8 cellular contexts compared by ENCODE assay signal in the genomic region with DNA sequence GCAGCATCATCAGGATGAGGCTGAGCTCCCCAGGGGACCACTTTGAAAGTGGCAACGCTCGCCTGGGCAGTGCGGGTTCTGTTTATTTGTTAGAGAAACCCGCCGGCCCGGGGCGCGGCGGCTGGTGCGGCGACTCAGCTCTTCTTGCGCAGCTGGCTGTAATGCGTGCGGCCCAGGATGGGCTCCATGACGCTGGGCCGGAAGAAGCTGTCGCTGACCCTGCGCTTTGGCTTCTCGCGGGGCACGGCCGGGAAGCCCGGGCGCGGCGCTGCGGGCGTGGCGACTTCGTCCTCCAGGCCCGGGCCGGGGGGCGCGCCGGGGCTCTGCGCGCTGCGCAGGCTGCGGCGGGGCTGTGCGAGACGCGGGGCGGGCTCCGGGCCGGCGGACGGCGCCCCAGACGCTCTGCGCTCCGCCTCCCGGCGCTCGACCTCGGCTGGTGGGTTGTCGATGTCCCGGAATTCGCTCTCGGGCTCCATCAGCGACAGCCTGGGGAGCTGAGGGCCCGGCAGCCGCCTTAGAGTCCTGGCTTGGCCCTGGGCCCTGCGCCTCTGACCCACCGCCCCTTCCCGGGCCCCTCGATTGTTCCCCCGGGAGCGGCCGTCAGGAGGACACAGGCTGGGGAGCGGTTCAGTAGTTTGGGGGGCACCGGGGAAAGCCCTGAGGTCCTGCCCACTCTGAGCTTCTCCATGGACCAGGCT. TPM values are rescaled to one million over a fixed set of nuclear protein-coding genes. Genes with fewer than 3 reads are reported as not detected.
DNase-seq lines count a peak whose midpoint lies in the region; ATAC-seq, FAIRE-seq and TF ChIP-seq lines count a peak whose summit lies in the region.

No MANE protein-coding gene starts in this region.

- TF ChIP-seq EP300 in A549 (IDR thresholded peaks at IDR 0.05) (no peak), SK-N-SH (IDR thresholded peaks at IDR 0.05; ENCODE audit: borderline replicate concordance in 1 of 2, low read depth in 1 of 2, low read length in 1 of 2) (no peak)

- H3K9me2 ChIP-seq in SK-N-SH, result no peaks in the 10 kb centered on the region

- H3K36me3 ChIP-seq in SK-N-SH (replicated peaks in 1 of 2; ENCODE audit: control insufficient read depth in 1 of 2, insufficient read depth in 2 of 2, low read length in 1 of 2), result no peaks in the 10 kb centered on the region
- no peaks in the 10 kb centered on the region for H3K36me3 ChIP-seq in naive thymus-derived CD4-positive, alpha-beta T cell (ENCODE audit: control insufficient read depth in 2 of 3, insufficient read depth in 3 of 3, low read length in 3 of 3)

- H3K4me3 ChIP-seq in A549 (peak overlapping the region; percentile 50), SK-N-SH (ENCODE audit: low read depth in 2 of 2, low read length in 1 of 2) (peak overlapping the region in 1 of 2 experiments; percentile 37; a peak in 2 of 4 replicates), fibroblast of mammary gland (ENCODE audit: control insufficient read depth, low read depth, low read length) (peak overlapping the region; percentile 29)
- no peak overlapping the region for H3K4me3 ChIP-seq in naive thymus-derived CD4-positive, alpha-beta T cell (ENCODE audit: low read length)

- H3K27ac ChIP-seq in A549 (peak overlapping the region; percentile 74 to 89), SK-N-SH (ENCODE audit: low read depth in 2 of 2, low read length in 1 of 2) (no peak overlapping the region; a peak in 1 of 4 replicates)
- H3K27ac ChIP-seq in naive thymus-derived CD4-positive, alpha-beta T cell (ENCODE audit: low read depth, low read length), result no peak overlapping the region

- TF ChIP-seq CTCF in A549 (IDR thresholded peaks at IDR 0.05) (no peak), SK-N-SH (IDR thresholded peaks at IDR 0.05) (no peak), fibroblast of mammary gland (conservative IDR thresholded peaks at IDR 0.05; ENCODE audit: control insufficient read depth, insufficient read depth, low read depth, low read length) (no peak)

- no peaks in the 10 kb centered on the region for H4K20me1 ChIP-seq in SK-N-SH (ENCODE audit: insufficient read depth)

- H2AFZ ChIP-seq in SK-N-SH (ENCODE audit: low read depth), result peak overlapping the region; percentile 83; the same call in 1 of the 2 replicates

- peak; percentile 48 for TF ChIP-seq POLR2A in A549 (IDR thresholded peaks at IDR 0.05; ENCODE audit: low read length)

- POLR2A ChIA-PET in A549 (lab: Yijun Ruan, JAX), result interaction anchor here (0.5 to 1.4 kb wide), 3 partner anchors 9 to 133 kb away, joined by 3 to 4 read pairs (median 3); no protein-coding TSS in a partner anchor
- POLR2A ChIA-PET in SK-N-SH (lab: Yijun Ruan, JAX), result interaction anchor here (0.6 to 1.3 kb wide), 7 partner anchors 11 to 228 kb away, joined by 3 to 5 read pairs (median 3); partner anchors contain the start of gene AP3S2
- POLR2A ChIA-PET in naive thymus-derived CD4-positive, alpha-beta T cell (lab: Charles Lee), result no interaction called here

- H3K9me3 ChIP-seq in A549, result no peaks in the 10 kb centered on the region
- no peaks in the 10 kb centered on the region for H3K9me3 ChIP-seq in SK-N-SH
- H3K9me3 ChIP-seq in naive thymus-derived CD4-positive, alpha-beta T cell (ENCODE audit: control insufficient read depth in 2 of 3, low read length in 3 of 3), result no peaks in the 10 kb centered on the region

- H3K36me3 Mint-ChIP-seq in naive thymus-derived CD4-positive, alpha-beta T cell, result peaks cover 0 to 4% (median 0%) of the 10 kb centered on the region in 5 donors

- peak; percentile 50 to 71 for DNase-seq in A549 (ENCODE audit: low read depth in 1 of 2, low spot score in 1 of 2)
- peak; percentile 91 for DNase-seq in SK-N-SH
- DNase-seq in fibroblast of mammary gland (ENCODE audit: low read depth), result peak; percentile 57
- DNase-seq in naive thymus-derived CD4-positive, alpha-beta T cell, result peak in 1 of 9 donors; percentile 34
- no peak for DNase-seq in NAMALWA (ENCODE audit: low spot score)
- no peak for DNase-seq in SHP77 treated with DMSO at 0.1 percent for 48 hours (lab: John Stamatoyannopoulos, UW)
- no peak for DNase-seq in NCI-H1105 treated with DMSO at 0.1 percent for 48 hours (lab: John Stamatoyannopoulos, UW)

- H3K4me2 ChIP-seq in A549 (peak overlapping the region; percentile 71), SK-N-SH (no peak overlapping the region)

- no peaks in the 10 kb centered on the region for H3K27me3 ChIP-seq in SK-N-SH (ENCODE audit: insufficient read depth)
- no peaks in the 10 kb centered on the region for H3K27me3 ChIP-seq in naive thymus-derived CD4-positive, alpha-beta T cell (ENCODE audit: control insufficient read depth in 2 of 2, insufficient read depth in 2 of 2, low read length in 2 of 2)

- no peaks in the 10 kb centered on the region for H3K9me3 Mint-ChIP-seq in naive thymus-derived CD4-positive, alpha-beta T cell

- TF ChIP-seq RAD21 in A549 (conservative IDR thresholded peaks at IDR 0.05 in 1 of 2, IDR thresholded peaks at IDR 0.05 in 1 of 2) (no peak), SK-N-SH (IDR thresholded peaks at IDR 0.05; ENCODE audit: low read length) (no peak)

- H3K9ac ChIP-seq in SK-N-SH, result no peak overlapping the region

- peaks cover 22% of the 10 kb centered on the region for H3F3A ChIP-seq in SK-N-SH (replicated peaks; ENCODE audit: insufficient read depth)

- WGBS in A549 (ENCODE audit: missing lambda C conversion rate), result 17% methylated on average over 43 of the region's 72 CpGs
- 46% methylated on average over 10 of the region's 72 CpGs for WGBS in SK-N-SH (ENCODE audit: low lambda C conversion rate)

- CTCF ChIA-PET in A549 (lab: Yijun Ruan, JAX) (interaction anchor here (0.6 to 10.6 kb wide), 5 partner anchors 8 to 518 kb away, joined by 3 to 126 read pairs (median 3); no protein-coding TSS in a partner anchor), SK-N-SH (lab: Yijun Ruan, JAX) (interaction anchor here (0.6 to 2.1 kb wide), 7 partner anchors 12 to 1237 kb away, joined by 3 to 12 read pairs (median 3); partner anchors contain the start of genes MESP1 and TICRR)
- CTCF ChIA-PET in naive thymus-derived CD4-positive, alpha-beta T cell (lab: Charles Lee), result no interaction called here

- peak overlapping the region in 2 of 10 donors; percentile 19 to 35 for H3K4me3 Mint-ChIP-seq in naive thymus-derived CD4-positive, alpha-beta T cell

- peaks cover 18 to 40% (median 36%) of the 10 kb centered on the region in 5 donors for H3K27me3 Mint-ChIP-seq in naive thymus-derived CD4-positive, alpha-beta T cell

- H3K79me2 ChIP-seq in SK-N-SH (ENCODE audit: insufficient read depth), result no peaks in the 10 kb centered on the region

- peaks cover 0 to 5% (median 3%) of the 10 kb centered on the region in 7 donors for H3K4me1 Mint-ChIP-seq in naive thymus-derived CD4-positive, alpha-beta T cell

- FAIRE-seq in A549 (lab: Jason Lieb, UNC), result no peak

- ATAC-seq in A549, result peak; percentile 66 to 80
- peak; percentile 54 for ATAC-seq in GM19395 (IDR thresholded peaks at IDR 0.05; ENCODE audit: unreplicated experiment)
- peak; percentile 31 for ATAC-seq in naive thymus-derived CD4-positive, alpha-beta T cell

- H3K27ac Mint-ChIP-seq in naive thymus-derived CD4-positive, alpha-beta T cell, result no peak overlapping the region

- H3K4me1 ChIP-seq in A549 (peaks cover 8% of the 10 kb centered on the region; the same call in 1 of the 3 replicates), SK-N-SH (ENCODE audit: control insufficient read depth in 1 of 2, insufficient read depth in 2 of 2, low read depth in 1 of 2, low read length in 1 of 2) (peaks cover 12 to 19% of the 10 kb centered on the region in 2 experiments; a peak in 3 of 4 replicates)
- no peaks in the 10 kb centered on the region for H3K4me1 ChIP-seq in naive thymus-derived CD4-positive, alpha-beta T cell (ENCODE audit: control insufficient read depth in 2 of 2, insufficient read depth in 2 of 2, low read length in 2 of 2)

- intact Hi-C loops in naive thymus-derived CD4-positive, alpha-beta T cell (cut with micrococcal nuclease), result no loop called here

RNA-seq across cellular contexts. Expression of gene KIF7, which starts 10.3 kb away (rescaled TPM):
- polyA plus RNA-seq in A549 (2011; rRNA removed), result 2.1 and 2.2 TPM in 2 replicates
- polyA plus RNA-seq in A549 (2012; cell fraction: cytosol; rRNA removed), result 4.9 and 5.9 TPM in 2 replicates
- polyA plus RNA-seq in A549 (2012; cell fraction: nucleus; rRNA removed), result 14.3 and 15.9 TPM in 2 replicates
- 3.3 to 4.1 TPM (median 3.9 TPM) in 3 replicates for polyA plus RNA-seq in A549 (2017; fragmentation: RNase III; extraction: RNeasy Plus Mini Kit Qiagen cat#74134 plus additional on column Dnase treatment)
- polyA minus RNA-seq in A549 (2011; rRNA and poly(A)+ RNA removed), result 1.4 and 1.6 TPM in 2 replicates
- polyA plus RNA-seq in SK-N-SH (2012; rRNA removed), result 11.2 and 12.0 TPM in 2 replicates
- 5.8 and 7.6 TPM in 2 replicates for polyA plus RNA-seq in SK-N-SH (2012; cell fraction: cytosol; rRNA removed)
- polyA plus RNA-seq in SK-N-SH (2012; cell fraction: nucleus; rRNA removed), result 26.1 and 33.6 TPM in 2 replicates
- under 1 TPM in 3 of 5 experiments, not detected in 2; 0.08 to 0.27 (median 0.22) TPM for total RNA-seq in naive thymus-derived CD4-positive, alpha-beta T cell
- polyA plus RNA-seq in naive thymus-derived CD4-positive, alpha-beta T cell, result not detected

RNA-seq across cellular contexts. Expression of gene PLIN1, which starts 13.6 kb away (rescaled TPM):
- polyA plus RNA-seq in A549 (2011; rRNA removed) (0.56 and 0.74 TPM in 2 replicates), A549 (2017; fragmentation: RNase III; extraction: RNeasy Plus Mini Kit Qiagen cat#74134 plus additional on column Dnase treatment) (0.13 to 0.28 TPM (median 0.27 TPM) in 3 replicates), SK-N-SH (2012; rRNA removed) (0.08 TPM in 2 replicates)
- polyA plus RNA-seq in A549 (2012; cell fraction: cytosol; rRNA removed), result 0.15 and 0.26 TPM in 2 replicates
- polyA plus RNA-seq in A549 (2012; cell fraction: nucleus; rRNA removed), result 0.56 and 0.61 TPM in 2 replicates
- polyA minus RNA-seq in A549 (2011; rRNA and poly(A)+ RNA removed), result 0.08 and 0.24 TPM in 2 replicates
- 0.09 and 0.10 TPM in 2 replicates for polyA plus RNA-seq in SK-N-SH (2012; cell fraction: cytosol; rRNA removed)
- polyA plus RNA-seq in SK-N-SH (2012; cell fraction: nucleus; rRNA removed), result 0.39 and 0.40 TPM in 2 replicates
- total RNA-seq in naive thymus-derived CD4-positive, alpha-beta T cell, result 1 to 10 TPM in 2 of 5 experiments, under 1 TPM in 3; 0.15 to 1.8 (median 0.24) TPM
- polyA plus RNA-seq in naive thymus-derived CD4-positive, alpha-beta T cell, result under 1 TPM in 1 of 2 donors, not detected in 1; 0.06 TPM

RNA-seq across cellular contexts. Expression of gene PEX11A, which starts 25.0 kb away (rescaled TPM):
- polyA plus RNA-seq in A549 (2011; rRNA removed) (8.1 and 11.3 TPM in 2 replicates), A549 (2017; fragmentation: RNase III; extraction: RNeasy Plus Mini Kit Qiagen cat#74134 plus additional on column Dnase treatment) (5.2 to 6.3 TPM (median 6.0 TPM) in 3 replicates), SK-N-SH (2012; rRNA removed) (6.1 and 7.0 TPM in 2 replicates)
- 3.2 TPM in 2 replicates for polyA plus RNA-seq in A549 (2012; cell fraction: cytosol; rRNA removed)
- polyA plus RNA-seq in A549 (2012; cell fraction: nucleus; rRNA removed), result 1.7 and 2.0 TPM in 2 replicates
- polyA minus RNA-seq in A549 (2011; rRNA and poly(A)+ RNA removed), result 6.7 and 10.0 TPM in 2 replicates
- polyA plus RNA-seq in SK-N-SH (2012; cell fraction: cytosol; rRNA removed), result 5.9 and 6.6 TPM in 2 replicates
- polyA plus RNA-seq in SK-N-SH (2012; cell fraction: nucleus; rRNA removed), result 3.5 and 5.1 TPM in 2 replicates
- 1 to 10 TPM in 4 of 5 experiments, under 1 TPM in 1; 0.92 to 4.6 (median 2.0) TPM for total RNA-seq in naive thymus-derived CD4-positive, alpha-beta T cell
- polyA plus RNA-seq in naive thymus-derived CD4-positive, alpha-beta T cell, result 1 to 10 TPM; 1.2 to 2.4 TPM

RNA-seq across cellular contexts. Expression of gene WDR93, which starts 25.0 kb away (rescaled TPM):
- polyA plus RNA-seq in A549 (2011; rRNA removed) (0.26 and 0.38 TPM in 2 replicates), A549 (2017; fragmentation: RNase III; extraction: RNeasy Plus Mini Kit Qiagen cat#74134 plus additional on column Dnase treatment) (0.10 to 0.16 TPM (median 0.12 TPM) in 3 replicates), SK-N-SH (2012; rRNA removed) (0.35 and 0.57 TPM in 2 replicates)
- polyA plus RNA-seq in A549 (2012; cell fraction: cytosol; rRNA removed), result 0.09 and 0.12 TPM in 2 replicates
- 0.06 and 0.07 TPM in 2 replicates for polyA plus RNA-seq in A549 (2012; cell fraction: nucleus; rRNA removed)
- polyA minus RNA-seq in A549 (2011; rRNA and poly(A)+ RNA removed), result 0.19 and 0.29 TPM in 2 replicates
- polyA plus RNA-seq in SK-N-SH (2012; cell fraction: cytosol; rRNA removed), result 0.28 and 0.30 TPM in 2 replicates
- polyA plus RNA-seq in SK-N-SH (2012; cell fraction: nucleus; rRNA removed), result 0.25 and 0.49 TPM in 2 replicates
- under 1 TPM in 1 of 5 experiments, not detected in 4; 0.27 TPM for total RNA-seq in naive thymus-derived CD4-positive, alpha-beta T cell
- polyA plus RNA-seq in naive thymus-derived CD4-positive, alpha-beta T cell, result not detected

Comparison
In these comparisons a context has a peak if more than half of its experiments do, and no peak if none do; other contexts are left out.
1. DNase-seq: peak in A549 (2 of 2), SK-N-SH (single experiment) and fibroblast of mammary gland (single experiment); none in NAMALWA (single experiment), SHP77 treated with DMSO at 0.1 percent for 48 hours (single experiment) and NCI-H1105 treated with DMSO at 0.1 percent for 48 hours (single experiment).
2. H3K27ac ChIP-seq: peak in A549 (2 of 2); none in SK-N-SH (0 of 2) and naive thymus-derived CD4-positive, alpha-beta T cell (single experiment).
3. Of the 12 proteins assayed by ChIP-seq in both A549 and SK-N-SH: peak only in A549: none; only in SK-N-SH: CHD2; in both: none; in neither: 11.
4. Peak in every context shown above with its lines, with median percentiles within 50 percentile points of each other: ATAC-seq.